Comparison of ENCODE assay signal across 9 cellular contexts in the genomic region with DNA sequence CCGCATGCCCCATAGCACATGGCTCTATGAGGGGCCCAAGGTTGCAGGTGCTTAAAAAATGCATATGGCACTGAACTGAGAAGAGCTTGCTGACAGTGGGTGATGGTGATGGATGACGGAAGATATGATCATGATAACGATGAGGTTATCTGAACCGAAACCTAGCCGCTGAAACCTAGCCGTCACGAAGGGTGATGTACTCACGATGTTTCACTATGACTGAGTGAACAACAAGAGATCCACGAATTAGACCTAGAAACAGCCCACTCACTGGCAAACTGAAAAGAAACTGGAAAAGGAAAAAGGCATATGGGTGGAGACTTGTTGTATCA. TPM values are rescaled to one million over a fixed set of nuclear protein-coding genes. Genes with fewer than 3 reads are reported as not detected.
DNase-seq lines count a peak whose midpoint lies in the region; ATAC-seq and TF ChIP-seq lines count a peak whose summit lies in the region.
"Had no signal": no experiment of that assay in that cellular context is flagged by ENCODE, and none has a peak within 500 bp of the region (broad histone marks: within the 10 kb centered on the region; RNA-seq: fewer than 3 reads in every experiment).

No MANE protein-coding gene starts in this region.

- H3K4me3 Mint-ChIP-seq in T-helper 2 cell treated with Interferon-gamma antibody and Interleukin-4, amounts not matched to agents 5 μg/mL and 100 μg/mL, for 36 hours, result peak overlapping the region; percentile 62

- ATAC-seq in GM18508 (IDR thresholded peaks at IDR 0.05; ENCODE audit: insufficient read depth, unreplicated experiment) (peak; percentile 83), HG02571 (IDR thresholded peaks at IDR 0.05; ENCODE audit: unreplicated experiment) (peak; percentile 88)

- no peaks in the 10 kb centered on the region for H3K4me1 ChIP-seq in parathyroid adenoma

- H3K27me3 Mint-ChIP-seq in T-helper 2 cell treated with Interferon-gamma antibody and Interleukin-4, amounts not matched to agents 5 μg/mL and 100 μg/mL, for 36 hours (ENCODE audit: low read depth), result no peaks in the 10 kb centered on the region

- peaks cover 13% of the 10 kb centered on the region for H3K9me3 Mint-ChIP-seq in T-helper 2 cell treated with Interferon-gamma antibody and Interleukin-4, amounts not matched to agents 5 μg/mL and 100 μg/mL, for 36 hours

- peak overlapping the region; percentile 94 for H3K27ac Mint-ChIP-seq in T-helper 2 cell treated with Interferon-gamma antibody and Interleukin-4, amounts not matched to agents 5 μg/mL and 100 μg/mL, for 36 hours

- no peaks in the 10 kb centered on the region for H3K79me2 ChIP-seq in parathyroid adenoma

- no peak for TF ChIP-seq CTCF in parathyroid adenoma (IDR thresholded peaks at IDR 0.05)

- no peak overlapping the region for H3K27ac ChIP-seq in parathyroid adenoma

- peak overlapping the region; percentile 16 for H2AFZ ChIP-seq in parathyroid adenoma

- H3K4me3 ChIP-seq in parathyroid adenoma (ENCODE audit: low read depth, low read length), result no peak overlapping the region

- no peaks in the 10 kb centered on the region for H3K36me3 ChIP-seq in parathyroid adenoma (ENCODE audit: control insufficient read depth, insufficient read depth, low read length)

- DNase-seq in T-helper 2 cell treated with Interferon-gamma antibody and Interleukin-4, amounts not matched to agents 5 μg/mL and 100 μg/mL, for 36 hours (ENCODE audit: low spot score), result peak; percentile 88
- DNase-seq in globus pallidus (ENCODE audit: low spot score) (no peak), hepatic stellate cell (ENCODE audit: low spot score) (no peak), DMS79 treated with DMSO at 0.1 percent for 48 hours (lab: John Stamatoyannopoulos, UW) (no peak), mesenteric fat pad (ENCODE audit: low spot score) (no peak)
- DNase-seq: NCI-H1694 had no signal

- no peak overlapping the region for H3K4me2 ChIP-seq in parathyroid adenoma (ENCODE audit: low read length)

- no peaks in the 10 kb centered on the region for H3K27me3 ChIP-seq in parathyroid adenoma (ENCODE audit: control insufficient read depth, insufficient read depth, low read length)

- H3K4me1 Mint-ChIP-seq in T-helper 2 cell treated with Interferon-gamma antibody and Interleukin-4, amounts not matched to agents 5 μg/mL and 100 μg/mL, for 36 hours (ENCODE audit: low read depth), result peaks cover 82% of the 10 kb centered on the region

- no peaks in the 10 kb centered on the region for H3K9me3 ChIP-seq in parathyroid adenoma (ENCODE audit: control insufficient read depth, low read length)

- peaks cover 23% of the 10 kb centered on the region for H3K36me3 Mint-ChIP-seq in T-helper 2 cell treated with Interferon-gamma antibody and Interleukin-4, amounts not matched to agents 5 μg/mL and 100 μg/mL, for 36 hours (ENCODE audit: low read depth)

- no peak overlapping the region for H3K9ac ChIP-seq in parathyroid adenoma

RNA-seq across cellular contexts. Expression of gene BCL6, which starts 57.6 kb away (rescaled TPM):
- total RNA-seq in mesenteric fat pad, result 255 TPM
